21 cellular contexts compared by ENCODE assay signal in the genomic region with DNA sequence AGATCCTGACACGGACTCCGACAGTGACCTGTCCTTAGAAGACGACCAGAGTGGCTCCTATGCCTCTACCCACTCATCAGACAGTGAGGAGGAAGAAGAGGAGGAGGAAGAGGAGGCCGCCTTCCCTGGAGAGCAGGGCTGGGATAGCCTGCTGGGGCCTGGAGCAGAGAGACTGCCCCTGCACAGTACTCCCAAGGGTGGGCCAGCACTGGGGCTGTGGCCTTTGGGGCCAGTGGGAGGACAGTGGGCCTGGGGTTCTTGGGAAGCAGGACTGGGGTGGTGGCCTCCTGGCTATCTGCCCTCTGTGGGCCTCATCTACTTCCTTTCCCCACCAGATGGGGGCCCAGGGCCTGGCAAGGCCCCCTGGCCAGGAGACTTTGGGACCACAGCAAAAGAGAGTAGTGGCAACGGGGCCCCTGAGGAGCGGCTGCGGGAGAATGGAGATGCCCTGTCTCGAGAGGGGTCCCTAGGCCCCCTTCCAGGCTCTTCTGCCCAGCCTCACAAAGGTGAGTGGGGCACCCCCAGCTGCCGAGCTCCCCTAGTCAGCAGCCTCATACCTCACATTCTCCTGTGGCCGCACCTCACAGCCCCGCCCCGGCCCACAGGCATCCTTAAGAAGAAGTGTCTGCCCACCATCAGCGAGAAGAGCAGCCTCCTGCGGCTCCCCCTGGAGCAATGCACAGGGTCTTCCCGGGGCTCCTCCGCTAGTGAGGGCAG. TPM values are rescaled to one million over a fixed set of nuclear protein-coding genes. Genes with fewer than 3 reads are reported as not detected.
DNase-seq lines count a peak whose midpoint lies in the region; ATAC-seq, FAIRE-seq and TF ChIP-seq lines count a peak whose summit lies in the region.
"Had no signal": no experiment of that assay in that cellular context is flagged by ENCODE, and none has a peak within 500 bp of the region (broad histone marks: within the 10 kb centered on the region; RNA-seq: fewer than 3 reads in every experiment).

No MANE protein-coding gene starts in this region.

- no peak overlapping the region for H3K56ac ChIP-seq in IMR-90 (ENCODE audit: extremely low read depth, insufficient read depth, low read length)

- H4K91ac ChIP-seq in IMR-90 (ENCODE audit: insufficient read depth, low read depth, low read length), result no peak overlapping the region

- H3K9me3 Mint-ChIP-seq in activated T-cell treated with anti-CD3 and anti-CD28 coated beads, Interleukin-2, amount 50 U/mL, for 24 hours, result no peaks in the 10 kb centered on the region
- H3K9me3 Mint-ChIP-seq: activated naive CD8-positive, alpha-beta T cell treated with anti-CD3 and anti-CD28 coated beads, Interleukin-2, amount 50 U/mL, for 24 hours; activated T-cell treated with anti-CD3 and anti-CD28 coated beads, Interleukin-2, amount 50 U/mL, for 4 hours; central memory CD8-positive, alpha-beta T cell; HFFc6 had no signal

- dilution Hi-C loops in IMR-90 (cut with HindIII; ENCODE audit: low sequenced_read_pairs, unreplicated experiment), result no loop called here
- dilution Hi-C loops in keratinocyte (cut with MboI; ENCODE audit: extremely low pct_ligation_motif_present, low sequenced_read_pairs), result no loop called here

- no peak overlapping the region for H3K14ac ChIP-seq in IMR-90 (replicated peaks; ENCODE audit: low read depth, low read length)

- no peak for TF ChIP-seq RAD21 in IMR-90 (IDR thresholded peaks at IDR 0.05; ENCODE audit: low read length)

- H3K9me1 ChIP-seq in IMR-90 (ENCODE audit: insufficient read depth, low read length) (peaks cover 5% of the 10 kb centered on the region; the same call in 1 of the 2 replicates), keratinocyte (ENCODE audit: control insufficient read depth, extremely low read depth, insufficient read depth, low read length) (no peaks in the 10 kb centered on the region)

- H4K8ac ChIP-seq in IMR-90 (ENCODE audit: low read depth in 2 of 2, low read length in 2 of 2), result no peak overlapping the region

- H3K27me3 ChIP-seq in IMR-90 (ENCODE audit: control insufficient read depth, insufficient read depth, low read length) (no peaks in the 10 kb centered on the region), keratinocyte (ENCODE audit: control insufficient read depth, extremely low read depth, insufficient read depth, low read length) (no peaks in the 10 kb centered on the region)
- H3K27me3 ChIP-seq: gastrocnemius medialis, right lobe of liver had no signal

- H3K27ac Mint-ChIP-seq in activated T-cell treated with anti-CD3 and anti-CD28 coated beads, Interleukin-2, amount 50 U/mL, for 24 hours, result no peak overlapping the region
- H3K27ac Mint-ChIP-seq: activated naive CD8-positive, alpha-beta T cell treated with anti-CD3 and anti-CD28 coated beads, Interleukin-2, amount 50 U/mL, for 24 hours; HFFc6 had no signal

- peaks cover 4% of the 10 kb centered on the region for H3K4me1 Mint-ChIP-seq in activated T-cell treated with anti-CD3 and anti-CD28 coated beads, Interleukin-2, amount 50 U/mL, for 24 hours (ENCODE audit: low read depth)

- peaks cover 0 to 10% of the 10 kb centered on the region in 2 experiments; a peak in 3 of 4 replicates for H3K79me1 ChIP-seq in IMR-90 (ENCODE audit: low read depth in 1 of 2, low read length in 2 of 2)

- no peak for ATAC-seq in IMR-90 (ENCODE audit: low read depth)
- ATAC-seq in GM21526 (IDR thresholded peaks at IDR 0.05; ENCODE audit: low FRiP score, unreplicated experiment), result no peak
- ATAC-seq: activated naive CD8-positive, alpha-beta T cell treated with anti-CD3 and anti-CD28 coated beads, Interleukin-2, amount 50 U/mL, for 24 hours; activated T-cell treated with anti-CD3 and anti-CD28 coated beads, Interleukin-2, amount 50 U/mL, for 4 hours; gastrocnemius medialis; right lobe of liver had no signal

- H2AK9ac ChIP-seq in IMR-90 (replicated peaks; ENCODE audit: low read depth, low read length, poor library complexity), result peak overlapping the region; percentile 23

- no peak overlapping the region for H3K18ac ChIP-seq in IMR-90 (ENCODE audit: low read depth, low read length)

- H3K9me3 ChIP-seq in IMR-90 (ENCODE audit: control insufficient read depth, insufficient read depth, low read length) (peaks cover 2% of the 10 kb centered on the region; the same call in 1 of the 2 replicates), keratinocyte (ENCODE audit: control insufficient read depth, low read depth, low read length) (no peaks in the 10 kb centered on the region)
- H3K9me3 ChIP-seq: gastrocnemius medialis, right lobe of liver had no signal

- no peaks in the 10 kb centered on the region for H3K27me3 Mint-ChIP-seq in activated T-cell treated with anti-CD3 and anti-CD28 coated beads, Interleukin-2, amount 50 U/mL, for 24 hours
- H3K27me3 Mint-ChIP-seq: activated naive CD8-positive, alpha-beta T cell treated with anti-CD3 and anti-CD28 coated beads, Interleukin-2, amount 50 U/mL, for 24 hours; central memory CD8-positive, alpha-beta T cell had no signal

- no peak overlapping the region for H2BK15ac ChIP-seq in IMR-90 (ENCODE audit: low read depth, low read length)

- no peak overlapping the region for H3K4me2 ChIP-seq in IMR-90 (ENCODE audit: low read depth, low read length)
- H3K4me2 ChIP-seq in keratinocyte (ENCODE audit: control insufficient read depth, extremely low read depth, insufficient read depth, low read depth, low read length), result peak overlapping the region; percentile 59

- peaks cover 10% of the 10 kb centered on the region for H3K79me2 ChIP-seq in keratinocyte (ENCODE audit: control insufficient read depth, insufficient read depth, low read length)

- H3K27ac ChIP-seq in IMR-90 (ENCODE audit: insufficient read depth, low read length), result no peak overlapping the region
- H3K27ac ChIP-seq in keratinocyte (ENCODE audit: control insufficient read depth, insufficient read depth, low read length), result no peak overlapping the region
- H3K27ac ChIP-seq in temporal lobe (ENCODE audit: low read depth, low read length), result peak overlapping the region; percentile 27

- FAIRE-seq in keratinocyte (lab: Jason Lieb, UNC), result no peak
- FAIRE-seq: HTR-8/SVneo had no signal

- no peak overlapping the region for H4K5ac ChIP-seq in IMR-90 (ENCODE audit: low read depth, low read length)

- no peak for TF ChIP-seq POLR2A in IMR-90 (IDR thresholded peaks at IDR 0.05; ENCODE audit: low read depth, low read length)

- H3K36me3 ChIP-seq in IMR-90 (ENCODE audit: control insufficient read depth, insufficient read depth, low read length) (peaks cover 2% of the 10 kb centered on the region; the same call in 1 of the 2 replicates), keratinocyte (ENCODE audit: control insufficient read depth in 2 of 2, extremely low read depth in 1 of 2, insufficient read depth in 2 of 2, low read length in 2 of 2) (peaks cover 4 to 5% of the 10 kb centered on the region in 2 experiments)
- H3K36me3 ChIP-seq: gastrocnemius medialis, right lobe of liver had no signal

- H2AFZ ChIP-seq in IMR-90 (replicated peaks; ENCODE audit: low read length, poor library complexity) (peak overlapping the region; percentile 61), keratinocyte (ENCODE audit: control insufficient read depth, low read length) (no peak overlapping the region)

- H3K4me3 Mint-ChIP-seq in activated T-cell treated with anti-CD3 and anti-CD28 coated beads, Interleukin-2, amount 50 U/mL, for 24 hours, result no peak overlapping the region
- H3K4me3 Mint-ChIP-seq: activated naive CD8-positive, alpha-beta T cell treated with anti-CD3 and anti-CD28 coated beads, Interleukin-2, amount 50 U/mL, for 24 hours; activated T-cell treated with anti-CD3 and anti-CD28 coated beads, Interleukin-2, amount 50 U/mL, for 4 hours; central memory CD8-positive, alpha-beta T cell; HFFc6 had no signal

- POLR2A ChIA-PET in IMR-90 (lab: Charles Lee; ENCODE audit: unreplicated experiment), result no interaction called here

- no peak overlapping the region for H2BK5ac ChIP-seq in IMR-90 (ENCODE audit: low read depth, low read length, poor library complexity, severe bottlenecking)

- no peak overlapping the region for H2BK120ac ChIP-seq in IMR-90 (ENCODE audit: low read depth, low read length)

- TF ChIP-seq CTCF in IMR-90 (conservative IDR thresholded peaks at IDR 0.05; ENCODE audit: low read depth, low read length), result no peak
- no peak for TF ChIP-seq CTCF in keratinocyte (optimal IDR thresholded peaks at IDR 0.05 in 1 of 3, IDR thresholded peaks at IDR 0.05 in 1 of 3, conservative IDR thresholded peaks at IDR 0.05 in 1 of 3; ENCODE audit: extremely low read depth in 1 of 3, insufficient read depth in 2 of 3, low read length in 3 of 3)

- CTCF ChIA-PET in IMR-90 (lab: Yijun Ruan, JAX), result no interaction called here

- intact Hi-C loops in IMR-90 (cut with micrococcal nuclease), result no loop called here

- no peak overlapping the region for H3K23ac ChIP-seq in IMR-90 (ENCODE audit: low read depth, low read length)

- in situ Hi-C loops in IMR-90 (cut with MboI; ENCODE audit: low sequenced_read_pairs), result no loop called here

- H3K4me1 ChIP-seq in IMR-90 (ENCODE audit: control insufficient read depth, insufficient read depth, low read length), result peaks cover 14% of the 10 kb centered on the region
- peaks cover 37% of the 10 kb centered on the region for H3K4me1 ChIP-seq in keratinocyte (ENCODE audit: control insufficient read depth, extremely low read depth, insufficient read depth, low read length)

- no peaks in the 10 kb centered on the region for H4K20me1 ChIP-seq in IMR-90 (ENCODE audit: insufficient read depth, low read length)
- no peaks in the 10 kb centered on the region for H4K20me1 ChIP-seq in keratinocyte (ENCODE audit: control insufficient read depth, extremely low read depth, insufficient read depth, low read length)

- H3K4me3 ChIP-seq in IMR-90 (ENCODE audit: insufficient read depth, low read depth, low read length), result no peak overlapping the region
- peak overlapping the region in 1 of 3 experiments; percentile 57 for H3K4me3 ChIP-seq in keratinocyte (ENCODE audit: control insufficient read depth in 2 of 3, extremely low read depth in 1 of 3, insufficient read depth in 2 of 3, low read depth in 1 of 3, low read length in 3 of 3)
- H3K4me3 ChIP-seq: gastrocnemius medialis, right lobe of liver, SK-N-MC had no signal

- H2BK20ac ChIP-seq in IMR-90 (ENCODE audit: low read depth, low read length), result no peak overlapping the region

- 90% methylated on average over 8 of the region's 16 CpGs; no CpG with 5 or more reads in 1 of the 2 experiments for WGBS in IMR-90 (ENCODE audit: extremely low coverage in 2 of 2, insufficient read length in 1 of 2), 2 experiments

- DNase-seq in IMR-90 (no peak), astrocyte of the hippocampus (ENCODE audit: low read depth, low spot score) (peak; percentile 56), keratinocyte (ENCODE audit: low read depth, low spot score) (no peak)
- DNase-seq in activated T-cell treated with anti-CD3 and anti-CD28 coated beads, Interleukin-2, amount 50 U/mL, for 24 hours, result no peak
- no peak for DNase-seq in activated CD4-positive, alpha-beta T cell treated with anti-CD3 and anti-CD28 coated beads for 4 hours
- DNase-seq: activated CD4-positive, alpha-beta T cell treated with anti-CD3 and anti-CD28 coated beads, Interleukin-2, amount 50 U/mL, for 4 hours; activated naive CD8-positive, alpha-beta T cell treated with anti-CD3 and anti-CD28 coated beads, Interleukin-2, amount 50 U/mL, for 24 hours; activated T-cell treated with anti-CD3 and anti-CD28 coated beads, Interleukin-2, amount 50 U/mL, for 4 hours; C1 segment of cervical spinal cord; gastrocnemius medialis; HFFc6; MM.1S; NCI-H1930; NCI-H510A; stimulated activated CD4-positive, alpha-beta T cell treated with anti-CD3 and anti-CD28 coated beads, Interleukin-2, amount 100 ng/mL, for 24 hours had no signal

- peak overlapping the region; percentile 6; the same call in 1 of the 2 replicates for H3K4ac ChIP-seq in IMR-90 (ENCODE audit: low read depth, low read length)

- H3K9ac ChIP-seq in IMR-90 (ENCODE audit: low read depth, low read length) (no peak overlapping the region), keratinocyte (ENCODE audit: control insufficient read depth, extremely low read depth, insufficient read depth, low read length) (peak overlapping the region; percentile 22)

- no TSS peak for BruUV-seq in IMR-90 (replicated peaks; lab: Mats Ljungman, UMichigan)

- no peaks in the 10 kb centered on the region for H3K36me3 Mint-ChIP-seq in activated T-cell treated with anti-CD3 and anti-CD28 coated beads, Interleukin-2, amount 50 U/mL, for 24 hours (ENCODE audit: low read depth)

- no peak overlapping the region for H2AK5ac ChIP-seq in IMR-90 (ENCODE audit: low read depth, low read length)

RNA-seq across cellular contexts. Expression of a gene that starts 10.0 kb away (rescaled TPM):
- total RNA-seq in IMR-90 (2012; rRNA removed), result 34.6 and 36.4 TPM in 2 replicates
- 40.3 and 42.1 TPM in 2 replicates for polyA plus RNA-seq in IMR-90 (2012; rRNA removed)
- 20.2 and 35.7 TPM in 2 replicates for polyA plus RNA-seq in IMR-90 (2012; cell fraction: cytosol; rRNA removed)
- 123 and 134 TPM in 2 replicates for polyA plus RNA-seq in IMR-90 (2012; cell fraction: nucleus; rRNA removed; ENCODE audit: low replicate concordance)
- 2.9 to 10.2 TPM (median 9.4 TPM) in 3 replicates for polyA plus RNA-seq in keratinocyte
- polyA plus RNA-seq in keratinocyte (2011; ENCODE audit: low read depth), result 2.2 TPM
- polyA plus RNA-seq in keratinocyte (2011; cell fraction: cytosol; rRNA removed), result 2.7 TPM in 2 replicates
- 8.6 and 9.9 TPM in 2 replicates for polyA plus RNA-seq in keratinocyte (2011; cell fraction: nucleus; rRNA removed)
- 1.1 and 9.0 TPM in 2 replicates for polyA plus RNA-seq in keratinocyte (2012; ENCODE audit: low replicate concordance)
- polyA minus RNA-seq in keratinocyte, result 0.66 to 5.9 TPM (median 2.6 TPM) in 3 replicates
- not detected for polyA minus RNA-seq in keratinocyte (2011; cell fraction: cytosol; rRNA and poly(A)+ RNA removed)
- polyA minus RNA-seq in keratinocyte (2011; cell fraction: nucleus; rRNA and poly(A)+ RNA removed), result 0.53 and 1.2 TPM in 2 replicates
- 6.9 TPM for total RNA-seq in temporal lobe

RNA-seq across cellular contexts. Expression of a gene that starts 23.6 kb away (rescaled TPM):
- total RNA-seq in IMR-90 (2012; rRNA removed), result 1.1 and 1.3 TPM in 2 replicates
- polyA plus RNA-seq in IMR-90 (2012; rRNA removed), result 5.0 and 5.3 TPM in 2 replicates
- 2.5 and 5.4 TPM in 2 replicates for polyA plus RNA-seq in IMR-90 (2012; cell fraction: cytosol; rRNA removed)
- polyA plus RNA-seq in IMR-90 (2012; cell fraction: nucleus; rRNA removed; ENCODE audit: low replicate concordance), result 10.8 and 19.0 TPM in 2 replicates
- polyA plus RNA-seq in keratinocyte, result 7.3 to 13.7 TPM (median 12.6 TPM) in 3 replicates
- polyA plus RNA-seq in keratinocyte (2011; ENCODE audit: low read depth), result 7.8 TPM
- 3.3 and 4.0 TPM in 2 replicates for polyA plus RNA-seq in keratinocyte (2011; cell fraction: cytosol; rRNA removed)
- 55.9 and 57.6 TPM in 2 replicates for polyA plus RNA-seq in keratinocyte (2011; cell fraction: nucleus; rRNA removed)
- 17.8 and 35.2 TPM in 2 replicates for polyA plus RNA-seq in keratinocyte (2012; ENCODE audit: low replicate concordance)
- polyA minus RNA-seq in keratinocyte, result 36.2 to 84.0 TPM (median 51.3 TPM) in 3 replicates
- 15.9 TPM for polyA minus RNA-seq in keratinocyte (2011; cell fraction: cytosol; rRNA and poly(A)+ RNA removed)
- 108 and 110 TPM in 2 replicates for polyA minus RNA-seq in keratinocyte (2011; cell fraction: nucleus; rRNA and poly(A)+ RNA removed)
- total RNA-seq in temporal lobe, result 46.5 TPM

RNA-seq across cellular contexts. Expression of a gene that starts 33.8 kb away (rescaled TPM):
- total RNA-seq in IMR-90 (2012; rRNA removed) (not detected in 2 replicates), temporal lobe (not detected)
- polyA plus RNA-seq in IMR-90 (2012; rRNA removed) (0.07 TPM in 1 of 2 replicates, not detected in the other), keratinocyte (0.68 to 1.1 TPM (median 0.85 TPM) in 3 replicates)
- polyA plus RNA-seq in IMR-90 (2012; cell fraction: cytosol; rRNA removed), result 0.02 TPM in 1 of 2 replicates, not detected in the other
- polyA plus RNA-seq in IMR-90 (2012; cell fraction: nucleus; rRNA removed; ENCODE audit: low replicate concordance), result 0.16 and 0.31 TPM in 2 replicates
- 0.37 TPM for polyA plus RNA-seq in keratinocyte (2011; ENCODE audit: low read depth)
- polyA plus RNA-seq in keratinocyte (2011; cell fraction: cytosol; rRNA removed), result 0.51 and 1.1 TPM in 2 replicates
- polyA plus RNA-seq in keratinocyte (2011; cell fraction: nucleus; rRNA removed), result 0.34 and 0.41 TPM in 2 replicates
- 0.32 and 0.85 TPM in 2 replicates for polyA plus RNA-seq in keratinocyte (2012; ENCODE audit: low replicate concordance)
- 0.99 to 1.5 TPM in 2 of 3 replicates, not detected in the other for polyA minus RNA-seq in keratinocyte
- not detected for polyA minus RNA-seq in keratinocyte (2011; cell fraction: cytosol; rRNA and poly(A)+ RNA removed)
- polyA minus RNA-seq in keratinocyte (2011; cell fraction: nucleus; rRNA and poly(A)+ RNA removed), result not detected in 2 replicates
- total RNA-seq: activated T-cell treated with anti-CD3 and anti-CD28 coated beads, Interleukin-2, amount 50 U/mL, for 4 hours; HFFc6; right lobe of liver had no signal

RNA-seq across cellular contexts. Expression of a gene that starts 59.3 kb away (rescaled TPM):
- total RNA-seq in IMR-90 (2012; rRNA removed) (348 and 373 TPM in 2 replicates), temporal lobe (109 TPM)
- polyA plus RNA-seq in IMR-90 (2012; rRNA removed) (214 and 231 TPM in 2 replicates), keratinocyte (198 to 233 TPM (median 203 TPM) in 3 replicates)
- polyA plus RNA-seq in IMR-90 (2012; cell fraction: cytosol; rRNA removed), result 117 and 193 TPM in 2 replicates
- 152 and 416 TPM in 2 replicates for polyA plus RNA-seq in IMR-90 (2012; cell fraction: nucleus; rRNA removed; ENCODE audit: low replicate concordance)
- 559 TPM for polyA plus RNA-seq in keratinocyte (2011; ENCODE audit: low read depth)
- polyA plus RNA-seq in keratinocyte (2011; cell fraction: cytosol; rRNA removed), result 196 and 203 TPM in 2 replicates
- 259 and 264 TPM in 2 replicates for polyA plus RNA-seq in keratinocyte (2011; cell fraction: nucleus; rRNA removed)
- polyA plus RNA-seq in keratinocyte (2012; ENCODE audit: low replicate concordance), result 217 and 364 TPM in 2 replicates
- polyA minus RNA-seq in keratinocyte, result 128 to 153 TPM (median 149 TPM) in 3 replicates
- 81.1 TPM for polyA minus RNA-seq in keratinocyte (2011; cell fraction: cytosol; rRNA and poly(A)+ RNA removed)
- 63.2 and 101 TPM in 2 replicates for polyA minus RNA-seq in keratinocyte (2011; cell fraction: nucleus; rRNA and poly(A)+ RNA removed)

Comparison
In these comparisons a context has a peak if more than half of its experiments do, and no peak if none do; other contexts are left out.
1. RNA of a gene that starts 23.6 kb away (total RNA-seq): 46.5 TPM in temporal lobe (single experiment); 1.1 to 1.3 TPM in IMR-90; every median in the first group is over 10 times any median in the second.